In genomic region chr4:170037481-170037880, GRCh38 we compare ENCODE assay signal across 24 cellular contexts. TPM values are rescaled to one million over a fixed set of nuclear protein-coding genes. Genes with fewer than 3 reads are reported as not detected.
A peak's percentile ranks its signal among the peaks of the same experiment; 100 is the strongest.
DNase-seq lines count a peak whose midpoint lies in the region; ATAC-seq and TF ChIP-seq lines count a peak whose summit lies in the region.
"Had no signal": no experiment of that assay in that cellular context is flagged by ENCODE, and none has a peak within 500 bp of the region (broad histone marks: within the 10 kb centered on the region; RNA-seq: fewer than 3 reads in every experiment).

No MANE protein-coding gene starts in this region.

- TF ChIP-seq CTCF in esophagus muscularis mucosa (IDR thresholded peaks at IDR 0.05): no peak
- TF ChIP-seq CTCF in body of pancreas (IDR thresholded peaks at IDR 0.05): no peak

- H3K4me3 Mint-ChIP-seq in stimulated activated effector memory CD8-positive, alpha-beta T cell treated with anti-CD3 and anti-CD28 coated beads, Interleukin-12 subunit alpha, Interleukin-12 subunit beta, amount 100 ng/mL, for 72 hours: no peak overlapping the region
- H3K4me3 Mint-ChIP-seq: CD14-positive monocyte; CD4-positive, alpha-beta memory T cell; CD4-positive, CD25-positive, alpha-beta regulatory T cell; CD8-positive, alpha-beta memory T cell had no signal

- 79% methylated on average over 1 of the region's 1 CpG for WGBS in esophagus muscularis mucosa
- 60 to 64% methylated on average over 1 of the region's 1 CpG for WGBS in body of pancreas, 2 donors

- no peak for TF ChIP-seq POLR2A in esophagus muscularis mucosa (IDR thresholded peaks at IDR 0.05; ENCODE audit: low read depth)
- no peak for TF ChIP-seq POLR2A in body of pancreas (IDR thresholded peaks at IDR 0.05)

- no peaks in the 10 kb centered on the region for H3K9me3 Mint-ChIP-seq in stimulated activated effector memory CD8-positive, alpha-beta T cell treated with anti-CD3 and anti-CD28 coated beads, Interleukin-12 subunit alpha, Interleukin-12 subunit beta, amount 100 ng/mL, for 72 hours
- H3K9me3 Mint-ChIP-seq: CD4-positive, alpha-beta memory T cell; CD8-positive, alpha-beta memory T cell had no signal

- intact Hi-C loops in esophagus muscularis mucosa (cut with DNase I): no loop called here
- intact Hi-C loops in body of pancreas (cut with DNase I): no loop called here

- DNase-seq in esophagus muscularis mucosa (ENCODE audit: extremely low spot score) (peak; percentile 12), NCI-H146 (lab: John Stamatoyannopoulos, UW) (no peak), body of pancreas (no peak)
- DNase-seq in stimulated activated effector memory CD8-positive, alpha-beta T cell treated with anti-CD3 and anti-CD28 coated beads, Interleukin-12 subunit alpha, Interleukin-12 subunit beta, amount 100 ng/mL, for 72 hours (ENCODE audit: low spot score in 2 of 2): no peak
- DNase-seq: 8988T; ACHN; BE2C; C1 segment of cervical spinal cord; CD4-positive, alpha-beta memory T cell; CD4-positive, CD25-positive, alpha-beta regulatory T cell; CD8-positive, alpha-beta memory T cell; COR-L47; DMS 273 treated with DMSO at 0.1 percent for 48 hours; DMS153; DMS53; DMS79; DND-41; EL; GDM1 had no signal

- ATAC-seq in GM18870 (IDR thresholded peaks at IDR 0.05; ENCODE audit: unreplicated experiment) (peak; percentile 45), GM19324 (IDR thresholded peaks at IDR 0.05; ENCODE audit: low FRiP score, unreplicated experiment) (peak; percentile 63), body of pancreas (no peak)
- ATAC-seq in stimulated activated effector memory CD8-positive, alpha-beta T cell treated with anti-CD3 and anti-CD28 coated beads, Interleukin-12 subunit alpha, Interleukin-12 subunit beta, amount 100 ng/mL, for 72 hours: no peak
- ATAC-seq: GM12878 had no signal

- H3K4me1 Mint-ChIP-seq in stimulated activated effector memory CD8-positive, alpha-beta T cell treated with anti-CD3 and anti-CD28 coated beads, Interleukin-12 subunit alpha, Interleukin-12 subunit beta, amount 100 ng/mL, for 72 hours: no peaks in the 10 kb centered on the region
- H3K4me1 Mint-ChIP-seq: CD4-positive, alpha-beta memory T cell; CD4-positive, CD25-positive, alpha-beta regulatory T cell; CD8-positive, alpha-beta memory T cell had no signal

- H3K9me3 ChIP-seq in esophagus muscularis mucosa (no peaks in the 10 kb centered on the region), body of pancreas (no peaks in the 10 kb centered on the region)
- H3K9me3 ChIP-seq: BE2C, BLaER1 had no signal

- H3K27ac Mint-ChIP-seq in stimulated activated effector memory CD8-positive, alpha-beta T cell treated with anti-CD3 and anti-CD28 coated beads, Interleukin-12 subunit alpha, Interleukin-12 subunit beta, amount 100 ng/mL, for 72 hours: no peak overlapping the region
- H3K27ac Mint-ChIP-seq: CD4-positive, alpha-beta memory T cell; CD4-positive, CD25-positive, alpha-beta regulatory T cell had no signal

- peaks cover 0 to 6% (median 0%) of the 10 kb centered on the region in 4 donors for H3K27me3 ChIP-seq in esophagus muscularis mucosa
- no peaks in the 10 kb centered on the region for H3K27me3 ChIP-seq in body of pancreas
- H3K27me3 ChIP-seq: BE2C, BLaER1 had no signal

- TF ChIP-seq EP300 in esophagus muscularis mucosa (IDR thresholded peaks at IDR 0.05): no peak

- H3K36me3 Mint-ChIP-seq in stimulated activated effector memory CD8-positive, alpha-beta T cell treated with anti-CD3 and anti-CD28 coated beads, Interleukin-12 subunit alpha, Interleukin-12 subunit beta, amount 100 ng/mL, for 72 hours: no peaks in the 10 kb centered on the region
- H3K36me3 Mint-ChIP-seq: CD14-positive monocyte; CD4-positive, alpha-beta memory T cell; CD4-positive, CD25-positive, alpha-beta regulatory T cell; CD8-positive, alpha-beta memory T cell had no signal

- H3K36me3 ChIP-seq in esophagus muscularis mucosa (no peaks in the 10 kb centered on the region), body of pancreas (replicated peaks in 1 of 2; ENCODE audit: insufficient read depth in 1 of 2, low read depth in 2 of 2) (no peaks in the 10 kb centered on the region)
- H3K36me3 ChIP-seq: BE2C, BLaER1 had no signal

- H3K4me1 ChIP-seq in esophagus muscularis mucosa: no peaks in the 10 kb centered on the region
- no peaks in the 10 kb centered on the region for H3K4me1 ChIP-seq in body of pancreas
- H3K4me1 ChIP-seq: BE2C, BLaER1 had no signal

- H3K4me3 ChIP-seq in esophagus muscularis mucosa: no peak overlapping the region
- H3K4me3 ChIP-seq in body of pancreas: no peak overlapping the region
- H3K4me3 ChIP-seq: BLaER1, GM12878 had no signal

- H3K27ac ChIP-seq in esophagus muscularis mucosa (replicated peaks in 1 of 4) (no peak overlapping the region), body of pancreas (no peak overlapping the region)
- H3K27ac ChIP-seq: BLaER1 had no signal

RNA-seq across cellular contexts. Expression of gene MFAP3L, which starts 11.3 kb away (rescaled TPM):
- total RNA-seq in esophagus muscularis mucosa (1 to 10 TPM; 5.0 to 9.1 (median 6.4) TPM), body of pancreas (10 to 100 TPM in 1 of 2 donors, 1 to 10 TPM in 1; 1.3 to 14.5 TPM)

RNA-seq across cellular contexts. Expression of gene AADAT, which starts 52.3 kb away (rescaled TPM):
- total RNA-seq in esophagus muscularis mucosa: 1 to 10 TPM; 2.9 to 7.2 (median 5.5) TPM
- total RNA-seq in body of pancreas: 1 to 10 TPM; 4.4 to 5.3 TPM
- total RNA-seq: CD4-positive, alpha-beta memory T cell; CD4-positive, CD25-positive, alpha-beta regulatory T cell; CD8-positive, alpha-beta memory T cell; GM12878 had no signal

Comparison
In these comparisons a context has a peak if more than half of its experiments do, and no peak if none do; other contexts are left out.
1. ATAC-seq: peak in GM18870 (single experiment) and GM19324 (single experiment); none in body of pancreas (single experiment) and stimulated activated effector memory CD8-positive, alpha-beta T cell treated with anti-CD3 and anti-CD28 coated beads, Interleukin-12 subunit alpha, Interleukin-12 subunit beta, amount 100 ng/mL, for 72 hours (single experiment).